In the genomic region with DNA sequence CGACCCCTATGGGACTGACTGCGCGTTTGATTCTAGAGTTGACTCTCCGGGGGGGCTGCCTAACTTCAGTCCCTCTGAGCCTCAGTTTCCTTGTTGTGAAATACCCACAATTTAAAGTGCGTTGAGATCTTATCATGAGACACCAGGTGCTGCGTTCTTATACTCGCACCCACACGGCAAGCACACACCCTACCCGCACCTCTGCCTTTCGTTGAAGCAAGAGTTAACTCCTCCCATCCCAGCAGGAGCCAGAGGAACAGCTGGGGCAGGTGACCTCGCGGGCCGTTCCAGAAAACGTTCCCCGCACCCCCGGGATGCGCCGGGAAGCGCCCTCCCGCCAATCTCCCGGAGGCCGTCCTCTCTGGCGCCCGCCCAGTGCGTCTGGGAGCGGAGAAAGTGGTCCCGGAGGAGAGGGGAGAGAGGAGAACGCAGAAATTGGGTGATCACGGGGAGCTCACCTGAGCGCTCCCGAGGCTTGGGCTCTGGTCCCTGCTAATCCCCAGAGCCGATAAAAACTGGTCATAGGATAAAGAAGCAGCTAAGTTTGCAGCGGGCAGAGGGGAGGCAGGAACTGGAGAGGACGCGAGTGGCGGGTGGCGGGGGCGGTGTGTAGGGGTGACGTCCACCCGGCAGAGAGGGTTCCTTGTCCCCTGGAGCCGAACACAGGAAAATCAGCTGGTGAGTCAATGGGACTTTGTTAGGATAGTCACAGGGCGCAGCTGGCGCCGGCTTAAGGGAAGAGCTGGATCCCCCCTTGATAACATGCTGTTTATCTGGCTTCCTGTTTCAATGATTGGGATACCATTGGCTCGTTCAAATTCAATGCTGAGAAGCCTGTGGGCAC, we compare ENCODE assay signal across 8 cellular contexts. TPM values are rescaled to one million over a fixed set of nuclear protein-coding genes. Genes with fewer than 3 reads are reported as not detected.
DNase-seq lines count a peak whose midpoint lies in the region; ATAC-seq and TF ChIP-seq lines count a peak whose summit lies in the region.

No MANE protein-coding gene starts in this region.

- DNase-seq in G401 (ENCODE audit: low spot score), result peak; percentile 21
- DNase-seq in NCI-H345 (lab: John Stamatoyannopoulos, UW), result peak; percentile 84
- peak in 54 of 58 donors; percentile 45 to 87 (median 70) for DNase-seq in anterior cingulate cortex (lab: John Stamatoyannopoulos, UW)
- peak; percentile 71 for DNase-seq in hepatocyte (ENCODE audit: low spot score)
- peak; percentile 95 for DNase-seq in pons (ENCODE audit: low spot score)
- no peak for DNase-seq in T-helper 9 cell

- peak overlapping the region; percentile 95 for H3K4me2 ChIP-seq in hepatocyte

- peaks cover 37% of the 10 kb centered on the region for H3K27me3 ChIP-seq in hepatocyte

- ATAC-seq in GM18858 (IDR thresholded peaks at IDR 0.05; ENCODE audit: unreplicated experiment), result no peak
- no peak for ATAC-seq in HG02642 (IDR thresholded peaks at IDR 0.05; ENCODE audit: poor library complexity, unreplicated experiment)

- in situ Hi-C loops in G401 (cut with HindIII; ENCODE audit: low sequenced_read_pairs), result loop anchor here (25.0 kb wide), 1 partner anchor 248 kb away; no protein-coding TSS in a partner anchor

- no peaks in the 10 kb centered on the region for H3K36me3 ChIP-seq in hepatocyte (replicated peaks; ENCODE audit: insufficient read depth, low read depth)

- no peaks in the 10 kb centered on the region for H3K9me3 ChIP-seq in hepatocyte (ENCODE audit: low read depth)

- peaks cover 15% of the 10 kb centered on the region for H3K4me1 ChIP-seq in hepatocyte (ENCODE audit: insufficient read depth)

- peak overlapping the region; percentile 11 for H3K27ac ChIP-seq in hepatocyte

- no peaks in the 10 kb centered on the region for H3K9me2 ChIP-seq in hepatocyte (replicated peaks; ENCODE audit: insufficient read depth)

- 1% methylated on average over 45 of the region's 45 CpGs for WGBS in hepatocyte (ENCODE audit: low lambda C conversion rate, missing lambda C conversion rate)

- peak overlapping the region; percentile 74 for H3K4me3 ChIP-seq in hepatocyte

- H3K79me2 ChIP-seq in hepatocyte, result peaks cover 5% of the 10 kb centered on the region

- no peak for TF ChIP-seq CTCF in hepatocyte (IDR thresholded peaks at IDR 0.05; ENCODE audit: poor library complexity)

- H2AFZ ChIP-seq in hepatocyte, result peak overlapping the region; percentile 47

- H4K20me1 ChIP-seq in hepatocyte (ENCODE audit: insufficient read depth, poor library complexity, severe bottlenecking), result no peaks in the 10 kb centered on the region

RNA-seq across cellular contexts. Expression of a gene that starts 0.9 kb away (rescaled TPM):
- total RNA-seq in G401 (2014; rRNA removed; shearing (Covaris generic)), result 14.4 and 20.0 TPM in 2 replicates
- 15.0 and 15.2 TPM in 2 replicates for total RNA-seq in hepatocyte
- polyA plus RNA-seq in hepatocyte, result 18.3 and 18.8 TPM in 2 replicates

RNA-seq across cellular contexts. Expression of a gene that starts 32.9 kb away (rescaled TPM):
- 176 and 198 TPM in 2 replicates for total RNA-seq in G401 (2014; rRNA removed; shearing (Covaris generic))
- 76.0 and 101 TPM in 2 replicates for total RNA-seq in hepatocyte
- 47.6 and 50.9 TPM in 2 replicates for polyA plus RNA-seq in hepatocyte
